Comparison of ENCODE assay signal across 1 cellular context in the genomic region with DNA sequence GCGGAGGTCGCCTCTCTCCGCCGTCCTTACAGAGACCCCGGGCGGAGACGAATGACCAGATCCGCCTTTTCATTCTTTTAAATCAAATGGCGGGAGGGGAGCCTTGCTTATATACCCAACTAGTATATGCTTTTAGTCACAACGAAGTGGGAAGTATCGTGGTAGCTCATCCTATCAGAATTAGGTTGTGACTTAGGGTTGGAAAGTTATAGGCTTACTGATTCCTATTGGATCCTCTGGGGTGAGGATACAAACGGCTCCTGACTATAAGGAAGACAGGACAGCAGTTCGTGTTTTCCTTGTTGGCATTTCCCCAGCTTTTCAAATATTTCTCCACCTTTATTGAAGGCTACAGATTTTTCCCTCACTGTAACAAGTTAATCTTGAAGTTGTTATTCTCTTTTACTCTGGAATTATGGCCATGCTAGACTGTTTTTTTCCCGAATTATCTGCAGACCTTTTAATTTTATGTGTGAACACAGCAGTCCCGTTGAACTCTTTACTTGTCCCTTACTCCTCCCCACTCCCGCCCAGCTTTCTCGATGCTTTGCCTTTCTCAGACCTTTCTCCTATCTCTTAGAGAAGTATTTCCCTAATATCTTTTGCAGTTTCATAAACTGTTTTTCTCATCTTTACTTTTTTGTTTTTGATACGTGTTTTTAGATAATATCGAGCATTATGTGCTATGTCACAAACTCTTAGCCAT.
TF ChIP-seq lines count a peak whose summit lies in the region.

No MANE protein-coding gene starts in this region.

TF ChIP-seq in SK-N-SH treated with all-trans-retinoic acid at 6 μM for 48 hours, 23 proteins besides CTCF, POLR2A, EP300 and RAD21 (continued from another document):
- TF ChIP-seq, protein P1, sequence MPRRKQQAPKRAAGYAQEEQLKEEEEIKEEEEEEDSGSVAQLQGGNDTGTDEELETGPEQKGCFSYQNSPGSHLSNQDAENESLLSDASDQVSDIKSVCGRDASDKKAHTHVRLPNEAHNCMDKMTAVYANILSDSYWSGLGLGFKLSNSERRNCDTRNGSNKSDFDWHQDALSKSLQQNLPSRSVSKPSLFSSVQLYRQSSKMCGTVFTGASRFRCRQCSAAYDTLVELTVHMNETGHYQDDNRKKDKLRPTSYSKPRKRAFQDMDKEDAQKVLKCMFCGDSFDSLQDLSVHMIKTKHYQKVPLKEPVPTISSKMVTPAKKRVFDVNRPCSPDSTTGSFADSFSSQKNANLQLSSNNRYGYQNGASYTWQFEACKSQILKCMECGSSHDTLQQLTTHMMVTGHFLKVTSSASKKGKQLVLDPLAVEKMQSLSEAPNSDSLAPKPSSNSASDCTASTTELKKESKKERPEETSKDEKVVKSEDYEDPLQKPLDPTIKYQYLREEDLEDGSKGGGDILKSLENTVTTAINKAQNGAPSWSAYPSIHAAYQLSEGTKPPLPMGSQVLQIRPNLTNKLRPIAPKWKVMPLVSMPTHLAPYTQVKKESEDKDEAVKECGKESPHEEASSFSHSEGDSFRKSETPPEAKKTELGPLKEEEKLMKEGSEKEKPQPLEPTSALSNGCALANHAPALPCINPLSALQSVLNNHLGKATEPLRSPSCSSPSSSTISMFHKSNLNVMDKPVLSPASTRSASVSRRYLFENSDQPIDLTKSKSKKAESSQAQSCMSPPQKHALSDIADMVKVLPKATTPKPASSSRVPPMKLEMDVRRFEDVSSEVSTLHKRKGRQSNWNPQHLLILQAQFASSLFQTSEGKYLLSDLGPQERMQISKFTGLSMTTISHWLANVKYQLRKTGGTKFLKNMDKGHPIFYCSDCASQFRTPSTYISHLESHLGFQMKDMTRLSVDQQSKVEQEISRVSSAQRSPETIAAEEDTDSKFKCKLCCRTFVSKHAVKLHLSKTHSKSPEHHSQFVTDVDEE (CRISPR knock-in tag; IDR thresholded peaks at IDR 0.05), result no peak
